Comparison of ENCODE assay signal across 8 cellular contexts in genomic region chr11:47980907-47981621, GRCh38. TPM values are rescaled to one million over a fixed set of nuclear protein-coding genes. Genes with fewer than 3 reads are reported as not detected.
DNase-seq lines count a peak whose midpoint lies in the region; ATAC-seq and TF ChIP-seq lines count a peak whose summit lies in the region.

No MANE protein-coding gene starts in this region.

- peak; percentile 19 for TF ChIP-seq CTCF in GM10248 (IDR thresholded peaks at IDR 0.05; ENCODE audit: control extremely low read depth, extremely low read depth, low read depth, missing control alignments)
- TF ChIP-seq CTCF in activated CD8-positive, alpha-beta T cell treated with anti-CD3 and anti-CD28 coated beads for 36 hours (IDR thresholded peaks at IDR 0.05): no peak
- TF ChIP-seq CTCF in fibroblast of pulmonary artery (IDR thresholded peaks at IDR 0.05; ENCODE audit: low read length, missing control alignments): no peak
- TF ChIP-seq CTCF in neural crest cell (conservative IDR thresholded peaks at IDR 0.05): peak; percentile 35

- peak overlapping the region; percentile 75 for H3K4me3 Mint-ChIP-seq in activated CD8-positive, alpha-beta T cell treated with anti-CD3 and anti-CD28 coated beads for 36 hours
- peak overlapping the region; percentile 88 for H3K4me3 Mint-ChIP-seq in neural crest cell

- DNase-seq in GM10248 (ENCODE audit: extremely low spot score) (peak; percentile 59), fibroblast of pulmonary artery (ENCODE audit: low read depth) (peak; percentile 41), neural crest cell (ENCODE audit: low read depth, low spot score) (peak; percentile 63), mucosa of gallbladder (ENCODE audit: low spot score) (no peak), amniotic stem cell (lab: John Stamatoyannopoulos, UW) (no peak)
- DNase-seq in activated CD8-positive, alpha-beta T cell treated with anti-CD3 and anti-CD28 coated beads for 36 hours: peak; percentile 35

- CTCF ChIA-PET in GM10248 (lab: Yijun Ruan, JAX): no interaction called here
- CTCF ChIA-PET in activated CD8-positive, alpha-beta T cell treated with anti-CD3 and anti-CD28 coated beads for 36 hours (lab: Charles Lee): no interaction called here

- POLR2A ChIA-PET in GM10248 (lab: Yijun Ruan, JAX): no interaction called here
- POLR2A ChIA-PET in activated CD8-positive, alpha-beta T cell treated with anti-CD3 and anti-CD28 coated beads for 36 hours (lab: Charles Lee): interaction anchor here (0.9 to 2.0 kb wide), 2 partner anchors 12 to 25 kb away, joined by 3 to 7 read pairs; no protein-coding TSS in a partner anchor

- peaks cover 16% of the 10 kb centered on the region for H3K27me3 ChIP-seq in HUES64 (ENCODE audit: insufficient read depth, low read length)

- H3K36me3 ChIP-seq in HUES64 (ENCODE audit: insufficient read depth, low read length): 0 out of 2 replicates have a peak, but pooled peaks cover 2% of the 10 kb centered on the region

- no peaks in the 10 kb centered on the region for H3K27me3 Mint-ChIP-seq in activated CD8-positive, alpha-beta T cell treated with anti-CD3 and anti-CD28 coated beads for 36 hours
- H3K27me3 Mint-ChIP-seq in neural crest cell (ENCODE audit: low read depth): peaks cover 3% of the 10 kb centered on the region

- intact Hi-C loops in activated CD8-positive, alpha-beta T cell treated with anti-CD3 and anti-CD28 coated beads for 36 hours (cut with micrococcal nuclease): no loop called here

- ATAC-seq in GM21515 (IDR thresholded peaks at IDR 0.05; ENCODE audit: unreplicated experiment): peak; percentile 48
- peak; percentile 69 for ATAC-seq in activated CD8-positive, alpha-beta T cell treated with anti-CD3 and anti-CD28 coated beads for 36 hours

- peaks cover 11% of the 10 kb centered on the region for H3K36me3 Mint-ChIP-seq in activated CD8-positive, alpha-beta T cell treated with anti-CD3 and anti-CD28 coated beads for 36 hours (ENCODE audit: low read depth)
- no peaks in the 10 kb centered on the region for H3K36me3 Mint-ChIP-seq in neural crest cell (ENCODE audit: low read depth)

- H3K27ac Mint-ChIP-seq in activated CD8-positive, alpha-beta T cell treated with anti-CD3 and anti-CD28 coated beads for 36 hours: no peak overlapping the region
- H3K27ac Mint-ChIP-seq in neural crest cell (ENCODE audit: unreplicated experiment): no peak overlapping the region

- no peaks in the 10 kb centered on the region for H3K9me3 ChIP-seq in HUES64 (ENCODE audit: insufficient read depth, low read depth, low read length)

- H3K9ac ChIP-seq in HUES64 (ENCODE audit: low read depth, low read length): peak overlapping the region; percentile 69

- H3K4me1 Mint-ChIP-seq in activated CD8-positive, alpha-beta T cell treated with anti-CD3 and anti-CD28 coated beads for 36 hours (ENCODE audit: low read depth): peaks cover 26% of the 10 kb centered on the region
- peaks cover 31% of the 10 kb centered on the region for H3K4me1 Mint-ChIP-seq in neural crest cell

- no peaks in the 10 kb centered on the region for H3K9me3 Mint-ChIP-seq in activated CD8-positive, alpha-beta T cell treated with anti-CD3 and anti-CD28 coated beads for 36 hours
- no peaks in the 10 kb centered on the region for H3K9me3 Mint-ChIP-seq in neural crest cell

- H3K4me3 ChIP-seq in HUES64 (ENCODE audit: low read length): peak overlapping the region; percentile 65
- H3K4me3 ChIP-seq in fibroblast of pulmonary artery (replicated peaks; ENCODE audit: low read depth, low read length): peak overlapping the region; percentile 66

- peaks cover 15% of the 10 kb centered on the region for H3K4me1 ChIP-seq in HUES64 (ENCODE audit: insufficient read depth, low read length)

- no peak overlapping the region for H3K27ac ChIP-seq in HUES64 (ENCODE audit: low read depth, low read length)

- WGBS in HUES64: under 1% methylated on average over 82 of the region's 82 CpGs

RNA-seq across cellular contexts. Expression of gene PTPRJ, which starts 0.7 kb away (rescaled TPM):
- polyA plus RNA-seq in HUES64 (2013, experiment 1 of 2): 7.5 TPM
- 9.6 TPM for polyA plus RNA-seq in HUES64 (2013, experiment 2 of 2)
- 10 to 100 TPM; 21.5 to 23.4 TPM for total RNA-seq in activated CD8-positive, alpha-beta T cell treated with anti-CD3 and anti-CD28 coated beads for 36 hours
- total RNA-seq in neural crest cell (24.3 and 25.5 TPM in 2 replicates), mucosa of gallbladder (53.4 TPM)

Comparison
In these comparisons a context has a peak if more than half of its experiments do, and no peak if none do; other contexts are left out.
1. DNase-seq: peak in GM10248 (single experiment), activated CD8-positive, alpha-beta T cell treated with anti-CD3 and anti-CD28 coated beads for 36 hours (single experiment), fibroblast of pulmonary artery (single experiment) and neural crest cell (single experiment); none in mucosa of gallbladder (single experiment) and amniotic stem cell (single experiment).
2. CTCF ChIP-seq: peak in GM10248 (single experiment) and neural crest cell (single experiment); none in activated CD8-positive, alpha-beta T cell treated with anti-CD3 and anti-CD28 coated beads for 36 hours (single experiment) and fibroblast of pulmonary artery (single experiment).